In genomic region chr9:2771661-2772060, GRCh38 we compare ENCODE assay signal across 1 cellular context.
TF ChIP-seq lines count a peak whose summit lies in the region.

No MANE protein-coding gene starts in this region.

TF ChIP-seq in WTC11, 78 proteins besides CTCF, POLR2A, EP300 and RAD21 (continued from another document):
- no peak for TF ChIP-seq IRF1 (CRISPR knock-in tag; IDR thresholded peaks at IDR 0.05)
- no peak for TF ChIP-seq TCF7 (CRISPR knock-in tag; IDR thresholded peaks at IDR 0.05; ENCODE audit: low read depth)
- no peak for TF ChIP-seq JUN (CRISPR knock-in tag; IDR thresholded peaks at IDR 0.05)
- TF ChIP-seq CDX4 (CRISPR knock-in tag; IDR thresholded peaks at IDR 0.05; ENCODE audit: borderline replicate concordance), result no peak
